ENCODE assay signal across 1 cellular context in genomic region chr17:74281799-74282198, GRCh38.
TF ChIP-seq lines count a peak whose summit lies in the region.

No MANE protein-coding gene starts in this region.

TF ChIP-seq in GM12878, 131 proteins besides CTCF, POLR2A, EP300 and RAD21:
- no peak for TF ChIP-seq ATF3 (IDR thresholded peaks at IDR 0.05; ENCODE audit: borderline replicate concordance, extremely low read depth, low read depth, low read length)
- TF ChIP-seq DPF2 (IDR thresholded peaks at IDR 0.05): no peak
- no peak for TF ChIP-seq KAT2A (conservative IDR thresholded peaks at IDR 0.05; ENCODE audit: control insufficient read depth, low read depth, low read length)
- no peak for TF ChIP-seq SMAD1 (IDR thresholded peaks at IDR 0.05; ENCODE audit: low read depth, partially characterized antibody)
- no peak for TF ChIP-seq FOS (IDR thresholded peaks at IDR 0.05; ENCODE audit: borderline replicate concordance, extremely low read depth, insufficient read length)
- TF ChIP-seq USF2 (IDR thresholded peaks at IDR 0.05; ENCODE audit: borderline replicate concordance, low read depth, low read length): no peak
- no peak for TF ChIP-seq SUPT20H (IDR thresholded peaks at IDR 0.05; ENCODE audit: borderline replicate concordance, control insufficient read depth, low read depth, low read length)
- no peak for TF ChIP-seq ZNF384 (IDR thresholded peaks at IDR 0.05; ENCODE audit: borderline replicate concordance, low read depth, low read length)
- TF ChIP-seq ESRRA (IDR thresholded peaks at IDR 0.05; ENCODE audit: low read length): no peak
- no peak for TF ChIP-seq ZBED1 (IDR thresholded peaks at IDR 0.05; ENCODE audit: borderline replicate concordance)
- TF ChIP-seq ZSCAN29 (IDR thresholded peaks at IDR 0.05): no peak
- TF ChIP-seq TCF3 (IDR thresholded peaks at IDR 0.05; ENCODE audit: borderline replicate concordance, insufficient read depth, low read depth, low read length): no peak
- TF ChIP-seq E2F4 (IDR thresholded peaks at IDR 0.05; ENCODE audit: low read depth, low read length): no peak
- no peak for TF ChIP-seq NR2C2 (IDR thresholded peaks at IDR 0.05; ENCODE audit: borderline replicate concordance, control insufficient read depth, insufficient read length, low read depth)
- TF ChIP-seq CREM (IDR thresholded peaks at IDR 0.05; ENCODE audit: low read depth): no peak
- no peak for TF ChIP-seq EZH2 (IDR thresholded peaks at IDR 0.05; ENCODE audit: borderline replicate concordance, control insufficient read depth, low read depth, low read length)
- TF ChIP-seq CUX1 (IDR thresholded peaks at IDR 0.05; ENCODE audit: insufficient replicate concordance, low read depth, low read length): no peak
